Comparison of ENCODE assay signal across 10 cellular contexts in the genomic region with DNA sequence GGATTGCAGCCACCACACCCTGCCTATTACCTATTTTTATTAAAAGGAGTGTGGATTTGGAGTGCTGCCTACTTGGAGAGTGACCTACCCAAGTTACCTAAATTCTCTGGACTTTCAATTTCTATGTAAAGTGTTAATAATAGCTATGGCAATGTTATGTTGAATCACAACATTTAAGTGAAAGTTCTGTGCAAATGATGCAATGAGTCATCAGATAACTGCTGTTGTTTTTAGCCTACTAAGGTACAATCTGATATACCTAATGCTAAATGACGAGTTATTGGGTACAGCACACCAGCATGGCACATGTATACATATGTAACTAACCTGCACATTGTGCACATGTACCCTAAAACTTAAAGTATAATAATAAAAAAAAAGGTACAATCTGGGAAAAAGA. TPM values are rescaled to one million over a fixed set of nuclear protein-coding genes. Genes with fewer than 3 reads are reported as not detected.
A peak's percentile ranks its signal among the peaks of the same experiment; 100 is the strongest.
DNase-seq lines count a peak whose midpoint lies in the region; ATAC-seq, FAIRE-seq and TF ChIP-seq lines count a peak whose summit lies in the region.
"Not testable (repeated sequence)": the region's sequence is repeated elsewhere in the genome, so short reads cannot be mapped to it uniquely, and the experiment has no call there.
"Had no signal": no experiment of that assay in that cellular context is flagged by ENCODE, and none has a peak within 500 bp of the region (broad histone marks: within the 10 kb centered on the region; RNA-seq: fewer than 3 reads in every experiment).

No MANE protein-coding gene starts in this region.

- not testable (repeated sequence) for H3K4me3 ChIP-seq in A549; Karpas-422 (ENCODE audit: low read length); astrocyte (ENCODE audit: insufficient read depth, low read depth, low read length); choroid plexus epithelial cell (ENCODE audit: low read depth, low read length); liver (ENCODE audit: low read depth in 1 of 3, low read length in 3 of 3)

- not testable (repeated sequence) for H3K4me1 ChIP-seq in A549; astrocyte (ENCODE audit: insufficient read depth, low read length)
- H3K4me1 ChIP-seq in Karpas-422 (ENCODE audit: low read length) (peaks cover 17% of the 10 kb centered on the region), liver (ENCODE audit: control insufficient read depth in 4 of 4, insufficient read depth in 4 of 4, low read length in 3 of 4) (peaks cover 0 to 28% (median 20%) of the 10 kb centered on the region in 4 donors)

- POLR2A ChIA-PET in A549 (lab: Yijun Ruan, JAX) = not testable (repeated sequence)

- not testable (repeated sequence) for H4K20me1 ChIP-seq in Karpas-422 (ENCODE audit: insufficient read depth, low read depth, low read length); astrocyte (ENCODE audit: insufficient read depth, low read length)

- 95% methylated on average over 1 of the region's 1 CpG for WGBS in A549 (ENCODE audit: missing lambda C conversion rate)
- WGBS in liver = 41% methylated on average over 1 of the region's 1 CpG

- TF ChIP-seq CTCF in A549 (IDR thresholded peaks at IDR 0.05); astrocyte (IDR thresholded peaks at IDR 0.05; ENCODE audit: insufficient read depth, low read depth, low read length); choroid plexus epithelial cell (conservative IDR thresholded peaks at IDR 0.05; ENCODE audit: low read depth, low read length); liver (IDR thresholded peaks at IDR 0.05; ENCODE audit: low read depth, low read length, missing input control): not testable (repeated sequence)

- H3K36me3 ChIP-seq in Karpas-422 (ENCODE audit: insufficient read depth, low read length); astrocyte (ENCODE audit: insufficient read depth, low read length); liver (ENCODE audit: control insufficient read depth in 4 of 4, insufficient read depth in 3 of 4, low read depth in 1 of 4, low read length in 3 of 4): not testable (repeated sequence)

- DNase-seq in A549 (ENCODE audit: low read depth in 1 of 2, low spot score in 1 of 2); Karpas-422: not testable (repeated sequence)
- DNase-seq in astrocyte (ENCODE audit: low read depth) = peak; percentile 28
- peak; percentile 54 for DNase-seq in choroid plexus epithelial cell (ENCODE audit: low read depth)

- H3K4me1 Mint-ChIP-seq in astrocyte (ENCODE audit: low read depth, unreplicated experiment) = not testable (repeated sequence)

- H3K27me3 ChIP-seq in Karpas-422 (ENCODE audit: low read length); astrocyte (ENCODE audit: insufficient read depth, low read length); liver (ENCODE audit: control insufficient read depth in 4 of 4, insufficient read depth in 4 of 4, low read length in 3 of 4): not testable (repeated sequence)

- H3K4me3 Mint-ChIP-seq in astrocyte (ENCODE audit: unreplicated experiment) = not testable (repeated sequence)

- not testable (repeated sequence) for H3K9me3 Mint-ChIP-seq in astrocyte (ENCODE audit: unreplicated experiment)

- TF ChIP-seq RAD21 in A549 (conservative IDR thresholded peaks at IDR 0.05 in 1 of 2, IDR thresholded peaks at IDR 0.05 in 1 of 2); liver (IDR thresholded peaks at IDR 0.05): not testable (repeated sequence)

- not testable (repeated sequence) for H3K27ac Mint-ChIP-seq in astrocyte (ENCODE audit: unreplicated experiment)

- H3K4me2 ChIP-seq in A549; astrocyte (ENCODE audit: low read length): not testable (repeated sequence)
- H3K4me2 ChIP-seq in Karpas-422 (ENCODE audit: low read depth, low read length, poor library complexity, severe bottlenecking) = peak overlapping the region; percentile 3

- H3K9ac ChIP-seq in Karpas-422 (ENCODE audit: low read length); astrocyte (ENCODE audit: low read length); liver (ENCODE audit: low read depth in 1 of 2, low read length in 2 of 2): not testable (repeated sequence)

- CTCF ChIA-PET in A549 (lab: Yijun Ruan, JAX) = interaction anchor here (0.7 to 5.1 kb wide), 19 partner anchors 8 to 437 kb away, joined by 3 to 49 read pairs (median 5); a partner anchor contains a TSS

- not testable (repeated sequence) for H3K36me3 Mint-ChIP-seq in astrocyte (ENCODE audit: low read depth, unreplicated experiment)

- H3K27me3 Mint-ChIP-seq in astrocyte (ENCODE audit: low read depth, unreplicated experiment) = not testable (repeated sequence)

- not testable (repeated sequence) for TF ChIP-seq EP300 in A549 (IDR thresholded peaks at IDR 0.05)

- not testable (repeated sequence) for TF ChIP-seq POLR2A in A549 (IDR thresholded peaks at IDR 0.05; ENCODE audit: low read length)

- H3K27ac ChIP-seq in A549; Karpas-422 (ENCODE audit: low read length); astrocyte (ENCODE audit: low read depth, low read length): not testable (repeated sequence)
- peak overlapping the region; percentile 32 to 40 for H3K27ac ChIP-seq in liver (ENCODE audit: low read depth in 1 of 2, low read length in 2 of 2)

- ATAC-seq in A549 = not testable (repeated sequence)
- peak; percentile 61 for ATAC-seq in GM18511 (IDR thresholded peaks at IDR 0.05; ENCODE audit: unreplicated experiment)
- peak; percentile 56 for ATAC-seq in GM21717 (IDR thresholded peaks at IDR 0.05; ENCODE audit: unreplicated experiment)
- ATAC-seq in HG02885 (IDR thresholded peaks at IDR 0.05; ENCODE audit: poor library complexity, unreplicated experiment) = peak; percentile 78

- not testable (repeated sequence) for H3K9me3 ChIP-seq in A549; Karpas-422 (ENCODE audit: low read length); astrocyte (ENCODE audit: insufficient read depth, low read depth, low read length); liver (ENCODE audit: control insufficient read depth in 4 of 4, low read length in 3 of 4)

- FAIRE-seq in A549 (lab: Jason Lieb, UNC); astrocyte (lab: Jason Lieb, UNC): not testable (repeated sequence)

- H2AFZ ChIP-seq in Karpas-422 (ENCODE audit: low read length); astrocyte (ENCODE audit: low read depth, low read length): not testable (repeated sequence)

- H3K9me2 ChIP-seq in Karpas-422 (replicated peaks; ENCODE audit: insufficient read depth, low read length) = not testable (repeated sequence)

- H3K79me2 ChIP-seq in Karpas-422 (ENCODE audit: low read length); astrocyte (ENCODE audit: insufficient read depth, low read length): not testable (repeated sequence)

TF ChIP-seq in A549, 52 proteins besides CTCF, POLR2A, EP300 and RAD21:
- not testable (repeated sequence) for TF ChIP-seq FOSL2 (IDR thresholded peaks at IDR 0.05)
- TF ChIP-seq FOSL2 (CRISPR knock-in tag; IDR thresholded peaks at IDR 0.05) = peak; percentile 52; the same call in 1 of the 2 replicates

TF ChIP-seq in liver, 16 proteins besides CTCF, POLR2A, EP300 and RAD21:
- TF ChIP-seq HNF4A (conservative IDR thresholded peaks at IDR 0.05) = peak in 1 of 2 donors; percentile 11
- TF ChIP-seq, protein P1, sequence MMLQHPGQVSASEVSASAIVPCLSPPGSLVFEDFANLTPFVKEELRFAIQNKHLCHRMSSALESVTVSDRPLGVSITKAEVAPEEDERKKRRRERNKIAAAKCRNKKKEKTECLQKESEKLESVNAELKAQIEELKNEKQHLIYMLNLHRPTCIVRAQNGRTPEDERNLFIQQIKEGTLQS (IDR thresholded peaks at IDR 0.05) = peak; percentile 30

RNA-seq across cellular contexts. Expression of a gene that starts 21.2 kb away (rescaled TPM):
- polyA plus RNA-seq in A549 (2011; rRNA removed) = 2.1 and 2.8 TPM in 2 replicates
- polyA plus RNA-seq in A549 (2012; cell fraction: cytosol; rRNA removed) = 0.41 and 0.45 TPM in 2 replicates
- 0.25 and 0.39 TPM in 2 replicates for polyA plus RNA-seq in A549 (2012; cell fraction: nucleus; rRNA removed)
- polyA plus RNA-seq in A549 (2017; fragmentation: RNase III; extraction: RNeasy Plus Mini Kit Qiagen cat#74134 plus additional on column Dnase treatment) = 1.5 to 1.8 TPM (median 1.5 TPM) in 3 replicates
- 3.3 and 4.1 TPM in 2 replicates for polyA minus RNA-seq in A549 (2011; rRNA and poly(A)+ RNA removed)
- total RNA-seq in Karpas-422 (2014; rRNA removed; shearing (Covaris generic); ENCODE audit: low replicate concordance) = 2.5 and 5.3 TPM in 2 replicates
- total RNA-seq in astrocyte = 2.5 and 2.9 TPM in 2 replicates
- total RNA-seq in liver = 1 to 10 TPM; 1.4 to 3.8 TPM
- polyA plus RNA-seq in liver = under 1 TPM; 0.18 to 0.58 TPM
- total RNA-seq: HT-29 had no signal

RNA-seq across cellular contexts. Expression of a gene that starts 21.5 kb away (rescaled TPM):
- 1.4 and 2.1 TPM in 2 replicates for polyA plus RNA-seq in A549 (2011; rRNA removed)
- 0.26 and 0.35 TPM in 2 replicates for polyA plus RNA-seq in A549 (2012; cell fraction: cytosol; rRNA removed)
- 0.19 and 0.40 TPM in 2 replicates for polyA plus RNA-seq in A549 (2012; cell fraction: nucleus; rRNA removed)
- polyA plus RNA-seq in A549 (2017; fragmentation: RNase III; extraction: RNeasy Plus Mini Kit Qiagen cat#74134 plus additional on column Dnase treatment) = 0.72 to 0.81 TPM (median 0.74 TPM) in 3 replicates
- 0.63 and 0.70 TPM in 2 replicates for polyA minus RNA-seq in A549 (2011; rRNA and poly(A)+ RNA removed)
- 0.61 and 1.7 TPM in 2 replicates for total RNA-seq in Karpas-422 (2014; rRNA removed; shearing (Covaris generic); ENCODE audit: low replicate concordance)
- 0.54 and 0.55 TPM in 2 replicates for total RNA-seq in astrocyte
- total RNA-seq in liver = under 1 TPM; 0.75 TPM
- polyA plus RNA-seq in liver = 1 to 10 TPM in 1 of 2 donors, under 1 TPM in 1; 0.45 to 1.0 TPM
- total RNA-seq: G401 had no signal
